In genomic region chr12:121770802-121771625, GRCh38 we compare ENCODE assay signal across 11 cellular contexts.
"Had no signal": no experiment of that assay in that cellular context is flagged by ENCODE, and none has a peak within 500 bp of the region (broad histone marks: within the 10 kb centered on the region; RNA-seq: fewer than 3 reads in every experiment).

No MANE protein-coding gene starts in this region.

- H3K27ac ChIP-seq: testis had no signal

- DNase-seq: activated CD4-positive, alpha-beta T cell treated with anti-CD3 and anti-CD28 coated beads, Interleukin-2, amount 50 U/mL, for 1 hour; activated T-cell treated with anti-CD3 and anti-CD28 coated beads, Interleukin-2, amount 50 U/mL, for 1 hour; cortex of kidney; effector memory CD4-positive, alpha-beta T cell; mucosa of descending colon; naive thymus-derived CD8-positive, alpha-beta T cell; stimulated activated CD4-positive, alpha-beta T cell treated with anti-CD3 and anti-CD28 coated beads, Interleukin-15, amount 100 ng/mL, for 24 hours; stimulated activated CD4-positive, alpha-beta T cell treated with anti-CD3 and anti-CD28 coated beads, Interleukin-4, amount 100 ng/mL, for 24 hours; T-helper 17 cell; testis had no signal

- H3K9me3 ChIP-seq: mucosa of descending colon, testis had no signal

- H3K27me3 ChIP-seq: testis had no signal

- H3K4me3 ChIP-seq: lung, mucosa of descending colon, testis had no signal

- ATAC-seq: mucosa of descending colon; naive thymus-derived CD8-positive, alpha-beta T cell; T-helper 17 cell had no signal
